9 cellular contexts compared by ENCODE assay signal in genomic region chrX:135345328-135345645, GRCh38. TPM values are rescaled to one million over a fixed set of nuclear protein-coding genes. Genes with fewer than 3 reads are reported as not detected.
DNase-seq lines count a peak whose midpoint lies in the region; ATAC-seq and TF ChIP-seq lines count a peak whose summit lies in the region.
"Had no signal": no experiment of that assay in that cellular context is flagged by ENCODE, and none has a peak within 500 bp of the region (broad histone marks: within the 10 kb centered on the region; RNA-seq: fewer than 3 reads in every experiment).

No MANE protein-coding gene starts in this region.

- H3K4me1 Mint-ChIP-seq in stimulated activated naive B cell treated with anti-CD40 and anti-IgM and Interleukin-4, amounts not matched to agents 10 μg/mL and 1 μg/mL and 100 μg/mL, for 72 hours = peaks cover 18 to 42% of the 10 kb centered on the region in 2 donors

- no peak for TF ChIP-seq CTCF in astrocyte of the cerebellum (IDR thresholded peaks at IDR 0.05; ENCODE audit: low read depth, low read length, missing control alignments)

- peak; percentile 27 for DNase-seq in COR-L47 (lab: John Stamatoyannopoulos, UW)
- DNase-seq in LHCN-M2 (ENCODE audit: low read depth) = peak; percentile 58
- DNase-seq in astrocyte of the cerebellum (ENCODE audit: low read depth) = no peak
- DNase-seq in iPS-NIHi11 (ENCODE audit: low spot score) = peak; percentile 3
- DNase-seq in stimulated activated naive B cell treated with anti-CD40 and anti-IgM and Interleukin-4, amounts not matched to agents 10 μg/mL and 1 μg/mL and 100 μg/mL, for 72 hours = no peak
- no peak for DNase-seq in 8988T
- DNase-seq in SKM-1 (lab: John Stamatoyannopoulos, UW; ENCODE audit: unreplicated experiment) = no peak
- DNase-seq in NCI-H2171 (lab: John Stamatoyannopoulos, UW) = no peak

- H3K36me3 Mint-ChIP-seq in stimulated activated naive B cell treated with anti-CD40 and anti-IgM and Interleukin-4, amounts not matched to agents 10 μg/mL and 1 μg/mL and 100 μg/mL, for 72 hours = peaks cover 3 to 4% of the 10 kb centered on the region in 2 donors

- no peaks in the 10 kb centered on the region for H3K9me3 Mint-ChIP-seq in stimulated activated naive B cell treated with anti-CD40 and anti-IgM and Interleukin-4, amounts not matched to agents 10 μg/mL and 1 μg/mL and 100 μg/mL, for 72 hours

- peak overlapping the region; percentile 87 to 94 for H3K4me3 Mint-ChIP-seq in stimulated activated naive B cell treated with anti-CD40 and anti-IgM and Interleukin-4, amounts not matched to agents 10 μg/mL and 1 μg/mL and 100 μg/mL, for 72 hours

- peak overlapping the region; percentile 69 for H3K27ac Mint-ChIP-seq in stimulated activated naive B cell treated with anti-CD40 and anti-IgM and Interleukin-4, amounts not matched to agents 10 μg/mL and 1 μg/mL and 100 μg/mL, for 72 hours

- in situ Hi-C loops in astrocyte of the cerebellum (cut with HindIII; ENCODE audit: low sequenced_read_pairs) = no loop called here

- no peak for ATAC-seq in stimulated activated naive B cell treated with anti-CD40 and anti-IgM and Interleukin-4, amounts not matched to agents 10 μg/mL and 1 μg/mL and 100 μg/mL, for 72 hours (replicated peaks)

- H3K27me3 Mint-ChIP-seq in stimulated activated naive B cell treated with anti-CD40 and anti-IgM and Interleukin-4, amounts not matched to agents 10 μg/mL and 1 μg/mL and 100 μg/mL, for 72 hours = no peaks in the 10 kb centered on the region

- peak overlapping the region; percentile 57 for H3K4me3 ChIP-seq in astrocyte of the cerebellum (ENCODE audit: low read depth, low read length)

RNA-seq across cellular contexts. Expression of gene ZNF449, which starts 0.7 kb away (rescaled TPM):
- 9.4 and 11.0 TPM in 2 replicates for total RNA-seq in LHCN-M2 (2014; rRNA removed)
- 2.3 TPM for polyA plus RNA-seq in LHCN-M2 (2012)

RNA-seq across cellular contexts. Expression of gene ZNF75D, which starts 1.4 kb away (rescaled TPM):
- 3.2 and 4.5 TPM in 2 replicates for total RNA-seq in LHCN-M2 (2014; rRNA removed)
- 1.2 TPM for polyA plus RNA-seq in LHCN-M2 (2012)

RNA-seq across cellular contexts. Expression of gene ETDC, which starts 36.0 kb away (rescaled TPM):
- not detected in 2 replicates for total RNA-seq in LHCN-M2 (2014; rRNA removed)
- polyA plus RNA-seq in LHCN-M2 (2012) = not detected
- total RNA-seq: subcutaneous adipose tissue had no signal

Comparison
In these comparisons a context has a peak if more than half of its experiments do, and no peak if none do; other contexts are left out.
1. DNase-seq: peak in COR-L47 (single experiment), LHCN-M2 (single experiment) and iPS-NIHi11 (single experiment); none in astrocyte of the cerebellum (single experiment), stimulated activated naive B cell treated with anti-CD40 and anti-IgM and Interleukin-4, amounts not matched to agents 10 μg/mL and 1 μg/mL and 100 μg/mL, for 72 hours (single experiment), 8988T (single experiment), SKM-1 (single experiment) and NCI-H2171 (single experiment).